8 cellular contexts compared by ENCODE assay signal in the genomic region with DNA sequence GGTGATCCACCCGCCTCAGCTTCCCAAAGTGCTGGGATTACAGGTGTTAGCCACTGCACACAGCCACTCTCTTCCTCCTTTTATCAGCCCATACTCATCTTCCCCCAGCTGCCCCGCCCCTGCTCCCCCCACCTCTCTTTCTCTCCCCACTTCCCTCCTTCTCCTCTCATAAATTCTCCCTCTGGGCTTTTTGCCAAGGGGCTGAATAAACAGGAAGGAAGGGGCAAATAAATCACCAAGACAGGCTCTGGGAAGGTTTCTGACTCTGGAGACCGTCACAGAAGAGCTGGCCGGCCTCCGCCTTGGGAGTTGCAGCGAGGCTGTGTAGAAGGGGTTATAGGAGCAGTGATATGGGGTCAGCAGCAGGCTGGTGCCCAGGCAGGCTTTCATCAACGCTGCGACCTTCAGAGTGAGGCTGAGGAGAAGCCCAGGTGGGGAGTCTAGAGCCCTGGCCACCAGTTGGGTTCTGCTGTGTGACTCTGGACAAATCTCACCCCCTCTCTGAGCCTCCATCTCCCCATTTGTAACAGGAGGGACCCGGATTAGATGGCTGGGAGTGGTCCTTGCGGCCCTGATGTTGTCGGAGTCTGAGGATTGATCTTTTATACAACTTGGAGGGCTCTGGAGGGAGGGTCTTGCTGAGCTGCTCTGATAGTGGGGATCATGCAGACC.
DNase-seq lines count a peak whose midpoint lies in the region; ATAC-seq and TF ChIP-seq lines count a peak whose summit lies in the region.

No MANE protein-coding gene starts in this region.

- H3K36me3 Mint-ChIP-seq in neural progenitor cell (no peaks in the 10 kb centered on the region), natural killer cell (no peaks in the 10 kb centered on the region)

- H3K4me3 Mint-ChIP-seq in neural progenitor cell = no peak overlapping the region
- H3K4me3 Mint-ChIP-seq in natural killer cell = no peak overlapping the region

- H3K9ac ChIP-seq in neural progenitor cell = no peak overlapping the region

- H3K9me3 ChIP-seq in breast epithelium = no peaks in the 10 kb centered on the region
- H3K9me3 ChIP-seq in neural progenitor cell (ENCODE audit: low read depth) = no peaks in the 10 kb centered on the region

- no peak overlapping the region for H3K4me2 ChIP-seq in neural progenitor cell

- TF ChIP-seq POLR2A in breast epithelium (IDR thresholded peaks at IDR 0.05) = no peak

- no peaks in the 10 kb centered on the region for H3K9me3 Mint-ChIP-seq in neural progenitor cell
- H3K9me3 Mint-ChIP-seq in natural killer cell = no peaks in the 10 kb centered on the region

- H3K27ac ChIP-seq in breast epithelium (peak overlapping the region; percentile 42 to 66), neural progenitor cell (no peak overlapping the region)

- H3K27me3 Mint-ChIP-seq in neural progenitor cell (ENCODE audit: insufficient read depth, low read depth) = peaks cover 6% of the 10 kb centered on the region
- H3K27me3 Mint-ChIP-seq in natural killer cell (ENCODE audit: low read depth in 2 of 2) = peaks cover 10 to 39% of the 10 kb centered on the region in 2 donors

- ATAC-seq in natural killer cell = no peak

- H3K27ac Mint-ChIP-seq in neural progenitor cell (peak overlapping the region; percentile 66), natural killer cell (no peak overlapping the region)

- H3K79me2 ChIP-seq in neural progenitor cell (ENCODE audit: low read depth) = no peaks in the 10 kb centered on the region

- H4K20me1 ChIP-seq in neural progenitor cell (ENCODE audit: low read depth) = no peaks in the 10 kb centered on the region

- H3K4me3 ChIP-seq in breast epithelium (no peak overlapping the region), neural progenitor cell (no peak overlapping the region)

- H3K27me3 ChIP-seq in breast epithelium (no peaks in the 10 kb centered on the region), neural progenitor cell (no peaks in the 10 kb centered on the region)

- H3K4me1 ChIP-seq in breast epithelium (peaks cover 4 to 6% of the 10 kb centered on the region in 2 donors), neural progenitor cell (peaks cover 4% of the 10 kb centered on the region)

- TF ChIP-seq CTCF in breast epithelium (IDR thresholded peaks at IDR 0.05) = no peak
- no peak for TF ChIP-seq CTCF in neural progenitor cell (IDR thresholded peaks at IDR 0.05)
- no peak for TF ChIP-seq CTCF in natural killer cell (IDR thresholded peaks at IDR 0.05)

- no peaks in the 10 kb centered on the region for H3K36me3 ChIP-seq in breast epithelium
- H3K36me3 ChIP-seq in neural progenitor cell = no peaks in the 10 kb centered on the region

- peaks cover 8% of the 10 kb centered on the region for H3F3A ChIP-seq in neural progenitor cell (ENCODE audit: low read depth)

- H2AFZ ChIP-seq in neural progenitor cell (replicated peaks) = no peak overlapping the region

- DNase-seq in GM04504 (ENCODE audit: low read depth) (peak; percentile 92), NCI-H345 treated with DMSO at 0.1 percent for 48 hours (lab: John Stamatoyannopoulos, UW; ENCODE audit: unreplicated experiment) (peak; percentile 41), breast epithelium (ENCODE audit: low spot score in 2 of 2) (no peak), neural progenitor cell (ENCODE audit: low spot score) (no peak), nucleus accumbens (lab: John Stamatoyannopoulos, UW) (no peak), globus pallidus (ENCODE audit: low spot score) (no peak), natural killer cell (no peak)
- DNase-seq in activated naive CD4-positive, alpha-beta T cell (lab: John Stamatoyannopoulos, UW) = no peak

- intact Hi-C loops in breast epithelium (cut with DNase I; ENCODE audit: low total_unique reads) (no loop called here), natural killer cell (cut with micrococcal nuclease) (no loop called here)

- H3K4me1 Mint-ChIP-seq in neural progenitor cell (peaks cover 31% of the 10 kb centered on the region), natural killer cell (peaks cover 12 to 13% of the 10 kb centered on the region in 2 donors)

Comparison
In these comparisons a context has a peak if more than half of its experiments do, and no peak if none do; other contexts are left out.
1. DNase-seq: peak in GM04504 (single experiment) and NCI-H345 treated with DMSO at 0.1 percent for 48 hours (single experiment); none in breast epithelium (0 of 2), neural progenitor cell (single experiment), nucleus accumbens (0 of 56), activated naive CD4-positive, alpha-beta T cell (0 of 4), globus pallidus (single experiment) and natural killer cell (single experiment).